Comparison of ENCODE assay signal across 19 cellular contexts in genomic region chr6:157014871-157015270, GRCh38.
DNase-seq lines count a peak whose midpoint lies in the region; ATAC-seq, FAIRE-seq and TF ChIP-seq lines count a peak whose summit lies in the region.
"Had no signal": no experiment of that assay in that cellular context is flagged by ENCODE, and none has a peak within 500 bp of the region (broad histone marks: within the 10 kb centered on the region; RNA-seq: fewer than 3 reads in every experiment).

No MANE protein-coding gene starts in this region.

- no peaks in the 10 kb centered on the region for H3K36me3 Mint-ChIP-seq in activated T-cell treated with anti-CD3 and anti-CD28 coated beads, Interleukin-2, amount 50 U/mL, for 72 hours (ENCODE audit: insufficient read depth in 2 of 2)
- peaks cover 7% of the 10 kb centered on the region for H3K36me3 Mint-ChIP-seq in type B pancreatic cell
- H3K36me3 Mint-ChIP-seq: CD4-positive, CD25-positive, alpha-beta regulatory T cell had no signal

- whole genome bisulfite sequencing in GM12878 (ENCODE audit: insufficient coverage, insufficient replicate concordance, low lambda C conversion rate, missing lambda C conversion rate): 89% methylated on average over 7 of the region's 7 CpGs

- H3K4me1 ChIP-seq in GM12878 (ENCODE audit: control insufficient read depth, insufficient read depth, low read length): peaks cover 34% of the 10 kb centered on the region
- H3K4me1 ChIP-seq in PC-9 (replicated peaks; ENCODE audit: insufficient read depth): peaks cover 3% of the 10 kb centered on the region; the same call in 1 of the 2 replicates

- TF ChIP-seq CTCF in GM12878 (IDR thresholded peaks at IDR 0.05 in 2 of 3, conservative IDR thresholded peaks at IDR 0.05 in 1 of 3; ENCODE audit: control insufficient read depth in 2 of 3, extremely low read depth in 1 of 3, insufficient read depth in 1 of 3, low read depth in 3 of 3, low read length in 3 of 3) (no peak), type B pancreatic cell (conservative IDR thresholded peaks at IDR 0.05) (no peak), PC-9 (conservative IDR thresholded peaks at IDR 0.05) (no peak)

- H3K4me3 Mint-ChIP-seq in activated T-cell treated with anti-CD3 and anti-CD28 coated beads, Interleukin-2, amount 50 U/mL, for 72 hours: no peak overlapping the region
- H3K4me3 Mint-ChIP-seq in type B pancreatic cell: no peak overlapping the region

- H3K36me3 ChIP-seq in GM12878 (ENCODE audit: control insufficient read depth in 2 of 2, insufficient read depth in 2 of 2, low read length in 1 of 2) (no peaks in the 10 kb centered on the region; a peak in 1 of 4 replicates), PC-9 (ENCODE audit: low read depth) (no peaks in the 10 kb centered on the region)
- H3K36me3 ChIP-seq: BE2C had no signal

- TF ChIP-seq RAD21 in GM12878 (IDR thresholded peaks at IDR 0.05; ENCODE audit: insufficient read depth, low read depth, low read length): no peak

- H3K27me3 Mint-ChIP-seq in activated T-cell treated with anti-CD3 and anti-CD28 coated beads, Interleukin-2, amount 50 U/mL, for 72 hours (ENCODE audit: low read depth): no peaks in the 10 kb centered on the region
- no peaks in the 10 kb centered on the region for H3K27me3 Mint-ChIP-seq in type B pancreatic cell
- H3K27me3 Mint-ChIP-seq: CD4-positive, CD25-positive, alpha-beta regulatory T cell had no signal

- RAD21 ChIA-PET in GM12878 (lab: Charles Lee; ENCODE audit: unreplicated experiment): interaction anchor here (0.7 kb wide), 1 partner anchor 450 kb away, joined by 3 read pairs; no protein-coding TSS in a partner anchor

- no peak overlapping the region for H3K27ac ChIP-seq in GM12878 (ENCODE audit: control insufficient read depth, insufficient read depth)
- no peak overlapping the region for H3K27ac ChIP-seq in PC-9

- H3K9me3 Mint-ChIP-seq in activated T-cell treated with anti-CD3 and anti-CD28 coated beads, Interleukin-2, amount 50 U/mL, for 72 hours: peaks cover 0 to 2% of the 10 kb centered on the region in 2 donors
- H3K9me3 Mint-ChIP-seq in type B pancreatic cell: peaks cover 6% of the 10 kb centered on the region

- H3K4me1 Mint-ChIP-seq in activated T-cell treated with anti-CD3 and anti-CD28 coated beads, Interleukin-2, amount 50 U/mL, for 72 hours (ENCODE audit: low read depth): peaks cover 32% of the 10 kb centered on the region
- H3K4me1 Mint-ChIP-seq in type B pancreatic cell (ENCODE audit: unreplicated experiment): peaks cover 36% of the 10 kb centered on the region

- FAIRE-seq in GM12878 (lab: Jason Lieb, UNC): no peak
- FAIRE-seq: A204.1, GM12892, GM18507, RCC 7860 had no signal

- H3K9me2 ChIP-seq in PC-9 (ENCODE audit: insufficient read depth): no peaks in the 10 kb centered on the region

- BruUV-seq in GM12878 (replicated peaks; lab: Mats Ljungman, UMichigan): TSS peak; percentile 7
- BruUV-seq in PC-9 (replicated peaks; lab: Mats Ljungman, UMichigan): no TSS peak

- CTCF ChIA-PET in GM12878 (lab: Yijun Ruan, JAX) (interaction anchor here (0.5 to 1.4 kb wide), 5 partner anchors 9 to 401 kb away, joined by 3 read pairs; no protein-coding TSS in a partner anchor), PC-9 (lab: Charles Lee) (no interaction called here)

- intact Hi-C loops in GM12878 (cut with micrococcal nuclease; ENCODE audit: unreplicated experiment) (no loop called here), PC-9 (cut with micrococcal nuclease; ENCODE audit: unreplicated experiment) (no loop called here)

- H4K20me1 ChIP-seq in GM12878 (ENCODE audit: control insufficient read depth, insufficient read depth) (no peaks in the 10 kb centered on the region), PC-9 (ENCODE audit: insufficient read depth) (peaks cover 4% of the 10 kb centered on the region; the same call in 1 of the 2 replicates)

- H3K9me3 ChIP-seq in GM12878 (replicated peaks; ENCODE audit: control insufficient read depth, insufficient read depth, low read length): no peaks in the 10 kb centered on the region
- no peaks in the 10 kb centered on the region for H3K9me3 ChIP-seq in PC-9 (ENCODE audit: insufficient read depth, low read depth)
- H3K9me3 ChIP-seq: BE2C had no signal

- H3K4me3 ChIP-seq in GM12878: no peak overlapping the region
- no peak overlapping the region for H3K4me3 ChIP-seq in PC-9

- no peak for ATAC-seq in activated T-cell treated with anti-CD3 and anti-CD28 coated beads, Interleukin-2, amount 50 U/mL, for 72 hours (replicated peaks in 1 of 2)
- ATAC-seq in GM12878: no peak
- ATAC-seq in HG02870 (IDR thresholded peaks at IDR 0.05; ENCODE audit: unreplicated experiment): no peak
- ATAC-seq: Right ventricle myocardium inferior had no signal

- in situ Hi-C loops in GM12878 (cut with MboI): no loop called here

- H2AFZ ChIP-seq in GM12878 (ENCODE audit: control insufficient read depth, low read depth, low read length): no peak overlapping the region
- H2AFZ ChIP-seq in PC-9: no peak overlapping the region

- H3K4me2 ChIP-seq in GM12878 (ENCODE audit: control insufficient read depth, insufficient read depth) (no peak overlapping the region), PC-9 (no peak overlapping the region)

- DNase-seq in activated T-cell treated with anti-CD3 and anti-CD28 coated beads, Interleukin-2, amount 50 U/mL, for 72 hours: no peak
- DNase-seq in activated T-cell treated with anti-CD3 and anti-CD28 coated beads for 4 hours: no peak
- peak; percentile 20 for DNase-seq in NCI-H460 (ENCODE audit: extremely low read depth, low read depth)
- no peak for DNase-seq in GM12878 (ENCODE audit: low read depth, low spot score)
- DNase-seq in type B pancreatic cell (ENCODE audit: extremely low spot score, unreplicated experiment): no peak
- DNase-seq in PC-9: no peak
- no peak for DNase-seq in NCI-H1930 (lab: John Stamatoyannopoulos, UW)
- DNase-seq: BE2C; CD4-positive, CD25-positive, alpha-beta regulatory T cell; KG1; MV-4-11; NCI-H1417; NCI-H446 treated with DMSO at 0.1 percent for 48 hours had no signal

- H3K9ac ChIP-seq in GM12878 (ENCODE audit: control insufficient read depth, insufficient read depth, low read length): no peak overlapping the region

- peak overlapping the region; percentile 39 for H3K27ac Mint-ChIP-seq in activated T-cell treated with anti-CD3 and anti-CD28 coated beads, Interleukin-2, amount 50 U/mL, for 72 hours
- H3K27ac Mint-ChIP-seq in type B pancreatic cell: peak overlapping the region; percentile 9

- peaks cover 6% of the 10 kb centered on the region; the same call in 1 of the 2 replicates for H3F3A ChIP-seq in PC-9 (ENCODE audit: insufficient read depth, low read depth)

- POLR2A ChIA-PET in GM12878 (lab: Charles Lee) (no interaction called here), PC-9 (lab: Charles Lee; ENCODE audit: unreplicated experiment) (no interaction called here)

- TF ChIP-seq POLR2A in GM12878 (IDR thresholded peaks at IDR 0.05; ENCODE audit: low read depth, low read length): no peak

- no peak for TF ChIP-seq EP300 in GM12878 (IDR thresholded peaks at IDR 0.05; ENCODE audit: borderline replicate concordance in 1 of 2, control insufficient read depth in 1 of 2, low read depth in 2 of 2, low read length in 2 of 2)

- H3K27me3 ChIP-seq in GM12878 (replicated peaks in 1 of 2; ENCODE audit: control insufficient read depth in 2 of 2, insufficient read depth in 2 of 2, low read length in 1 of 2) (no peaks in the 10 kb centered on the region), PC-9 (ENCODE audit: insufficient read depth, low read depth) (no peaks in the 10 kb centered on the region)
- H3K27me3 ChIP-seq: BE2C had no signal

- SMC1A ChIA-PET in GM12878 (lab: Charles Lee; ENCODE audit: uncharacterized antibody, unreplicated experiment): interaction anchor here (1.3 kb wide), 1 partner anchor 31 kb away, joined by 3 read pairs; no protein-coding TSS in a partner anchor

- H3K79me2 ChIP-seq in GM12878 (ENCODE audit: control insufficient read depth, insufficient read depth, low read length): peaks cover 94% of the 10 kb centered on the region
- H3K79me2 ChIP-seq in PC-9 (ENCODE audit: low read depth): peaks cover 19% of the 10 kb centered on the region

TF ChIP-seq in GM12878, 131 proteins besides CTCF, POLR2A, EP300 and RAD21 (continues in another document):
- TF ChIP-seq MYC (IDR thresholded peaks at IDR 0.05; ENCODE audit: insufficient read depth, insufficient read length, insufficient replicate concordance, low read length, severe bottlenecking) (no peak), ETV6 (conservative IDR thresholded peaks at IDR 0.05 in 1 of 2, IDR thresholded peaks at IDR 0.05 in 1 of 2; ENCODE audit: borderline replicate concordance in 1 of 2, low read depth in 1 of 2) (no peak), E2F4 (IDR thresholded peaks at IDR 0.05; ENCODE audit: low read depth, low read length) (no peak), ASH2L (IDR thresholded peaks at IDR 0.05; ENCODE audit: borderline replicate concordance, low read depth) (no peak), SUZ12 (IDR thresholded peaks at IDR 0.05; ENCODE audit: unreplicated experiment) (no peak), IKZF2 (IDR thresholded peaks at IDR 0.05) (no peak), ZNF207 (IDR thresholded peaks at IDR 0.05; ENCODE audit: borderline replicate concordance) (no peak), SUPT20H (IDR thresholded peaks at IDR 0.05; ENCODE audit: borderline replicate concordance, control insufficient read depth, low read depth, low read length) (no peak), BACH1 (IDR thresholded peaks at IDR 0.05; ENCODE audit: borderline replicate concordance) (no peak), SP1 (IDR thresholded peaks at IDR 0.05; ENCODE audit: low read depth, low read length) (no peak), EGR1 (IDR thresholded peaks at IDR 0.05; ENCODE audit: borderline replicate concordance in 1 of 2, low read depth in 2 of 2, low read length in 2 of 2) (no peak)
